Comparison of ENCODE assay signal across 8 cellular contexts in the genomic region with DNA sequence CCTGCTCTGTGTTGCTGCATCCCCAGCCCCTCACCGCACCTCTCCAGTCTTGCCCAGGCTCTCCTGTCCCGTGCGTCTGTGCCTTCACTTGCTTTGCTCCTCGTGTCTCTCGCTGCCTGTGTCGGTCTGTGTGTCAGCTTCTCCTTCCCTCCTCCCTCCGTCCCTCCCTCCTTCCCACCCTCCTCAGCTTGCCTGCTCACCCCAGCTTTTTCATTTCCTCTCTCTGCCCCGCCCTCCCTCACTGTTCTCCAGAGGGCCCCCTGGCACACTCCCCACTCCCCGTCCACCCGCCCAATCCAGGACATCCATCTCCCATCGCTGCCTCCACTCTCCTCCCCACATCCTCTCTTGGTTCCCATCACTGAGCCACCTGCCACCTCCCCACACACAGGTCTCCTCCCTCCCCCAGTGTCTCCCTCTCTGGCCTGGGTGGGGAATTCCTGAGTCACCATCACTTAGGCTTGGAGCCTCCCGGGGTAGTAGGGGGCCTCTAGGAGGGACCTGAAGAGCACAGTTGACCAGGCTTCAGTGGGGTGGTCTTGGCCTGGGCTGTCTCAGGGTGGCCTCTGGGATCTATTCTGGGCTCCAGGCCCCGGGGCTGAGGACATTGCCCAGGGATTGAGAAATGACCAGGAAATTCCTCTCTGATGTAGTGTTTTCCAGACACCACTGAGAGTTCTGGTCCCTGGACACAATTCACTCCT. TPM values are rescaled to one million over a fixed set of nuclear protein-coding genes. Genes with fewer than 3 reads are reported as not detected.
DNase-seq lines count a peak whose midpoint lies in the region; ATAC-seq and TF ChIP-seq lines count a peak whose summit lies in the region.

A gene with protein sequence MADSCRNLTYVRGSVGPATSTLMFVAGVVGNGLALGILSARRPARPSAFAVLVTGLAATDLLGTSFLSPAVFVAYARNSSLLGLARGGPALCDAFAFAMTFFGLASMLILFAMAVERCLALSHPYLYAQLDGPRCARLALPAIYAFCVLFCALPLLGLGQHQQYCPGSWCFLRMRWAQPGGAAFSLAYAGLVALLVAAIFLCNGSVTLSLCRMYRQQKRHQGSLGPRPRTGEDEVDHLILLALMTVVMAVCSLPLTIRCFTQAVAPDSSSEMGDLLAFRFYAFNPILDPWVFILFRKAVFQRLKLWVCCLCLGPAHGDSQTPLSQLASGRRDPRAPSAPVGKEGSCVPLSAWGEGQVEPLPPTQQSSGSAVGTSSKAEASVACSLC (minus strand): TSS at position 132 of the 704 bp plus-strand sequence. CDS start 864 bp downstream, outside the sequence.

- TF ChIP-seq POLR2A in gastrocnemius medialis (IDR thresholded peaks at IDR 0.05): no peak

- CTCF ChIA-PET in activated CD4-positive, alpha-beta T cell treated with anti-CD3 and anti-CD28 coated beads for 36 hours (lab: Charles Lee): interaction anchor here (0.6 to 2.5 kb wide), 5 partner anchors 8 to 86 kb away, joined by 3 to 10 read pairs (median 3); no protein-coding TSS in a partner anchor
- CTCF ChIA-PET in T-cell (lab: Charles Lee): interaction anchor here (0.5 to 1.0 kb wide), 4 partner anchors 8 to 35 kb away, joined by 3 to 5 read pairs (median 3); no protein-coding TSS in a partner anchor

- intact Hi-C loops in activated CD4-positive, alpha-beta T cell treated with anti-CD3 and anti-CD28 coated beads for 36 hours (cut with DNase I, micrococcal nuclease): loop anchor here in 1 of 2 experiments (5.0 kb wide), 1 partner anchor 162 kb away; the partner anchor contains the start of gene SLC1A5
- intact Hi-C loops in gastrocnemius medialis (cut with DNase I; ENCODE audit: low total_unique reads): no loop called here

- peak within 1 kb of the TSS; percentile 92 for H3K27ac Mint-ChIP-seq in activated CD4-positive, alpha-beta T cell treated with anti-CD3 and anti-CD28 coated beads for 36 hours
- H3K27ac Mint-ChIP-seq in T-cell: peak within 1 kb of the TSS; percentile 68 to 78

- H3K9me3 ChIP-seq in gastrocnemius medialis: no peaks in the 10 kb centered on the region

- no peaks in the 10 kb centered on the region for H3K27me3 ChIP-seq in gastrocnemius medialis

- peak; percentile 75 for DNase-seq in activated CD4-positive, alpha-beta T cell treated with anti-CD3 and anti-CD28 coated beads for 36 hours
- DNase-seq in activated CD4-positive, alpha-beta T cell treated with anti-CD3 and anti-CD28 coated beads, Interleukin-2, amount 50 U/mL, for 1 hour: no peak
- DNase-seq in T-cell: peak in 1 of 34 experiments; percentile 20
- peak; percentile 93 for DNase-seq in fibroblast of pulmonary artery (ENCODE audit: low read depth)
- DNase-seq in gastrocnemius medialis: peak; percentile 63 to 75

- POLR2A ChIA-PET in activated CD4-positive, alpha-beta T cell treated with anti-CD3 and anti-CD28 coated beads for 36 hours (lab: Charles Lee): no interaction called here
- POLR2A ChIA-PET in T-cell (lab: Charles Lee): interaction anchor here in 1 of 2 donors (1.3 kb wide), 1 partner anchor 36 kb away, joined by 4 read pairs; the partner anchor contains the start of gene DACT3

- H3K36me3 Mint-ChIP-seq in activated CD4-positive, alpha-beta T cell treated with anti-CD3 and anti-CD28 coated beads for 36 hours (ENCODE audit: low read depth): peaks cover 31% of the 10 kb centered on the region
- H3K36me3 Mint-ChIP-seq in T-cell: no peaks in the 10 kb centered on the region

- no peak for TF ChIP-seq CTCF in fibroblast of pulmonary artery (IDR thresholded peaks at IDR 0.05; ENCODE audit: low read length, missing control alignments)
- no peak for TF ChIP-seq CTCF in gastrocnemius medialis (IDR thresholded peaks at IDR 0.05 in 4 of 5, conservative IDR thresholded peaks at IDR 0.05 in 1 of 5)

- in situ Hi-C loops in gastrocnemius medialis (cut with MboI; ENCODE audit: low sequenced_read_pairs in 4 of 4): no loop called here

- H3K27ac ChIP-seq in gastrocnemius medialis: peak within 1 kb of the TSS; percentile 65 to 83 (median 76)

- H3K4me1 ChIP-seq in gastrocnemius medialis: peaks cover 10 to 25% of the 10 kb centered on the region in 2 donors

- no peaks in the 10 kb centered on the region for H3K9me3 Mint-ChIP-seq in activated CD4-positive, alpha-beta T cell treated with anti-CD3 and anti-CD28 coated beads for 36 hours (ENCODE audit: low read depth)
- H3K9me3 Mint-ChIP-seq in T-cell: no peaks in the 10 kb centered on the region

- ATAC-seq in activated CD4-positive, alpha-beta T cell treated with anti-CD3 and anti-CD28 coated beads for 36 hours: peak; percentile 80
- ATAC-seq in T-cell (replicated peaks in 1 of 4): peak in 3 of 4 experiments; percentile 17 to 38 (median 34)
- ATAC-seq in gastrocnemius medialis: peak; percentile 70 to 73
- ATAC-seq in HG03565 (IDR thresholded peaks at IDR 0.05; ENCODE audit: unreplicated experiment): no peak
- no peak for ATAC-seq in HG03097 (IDR thresholded peaks at IDR 0.05; ENCODE audit: low FRiP score, unreplicated experiment)
- no peak for ATAC-seq in HG03378 (IDR thresholded peaks at IDR 0.05; ENCODE audit: unreplicated experiment)

- H3K4me1 Mint-ChIP-seq in activated CD4-positive, alpha-beta T cell treated with anti-CD3 and anti-CD28 coated beads for 36 hours: peaks cover 45% of the 10 kb centered on the region
- H3K4me1 Mint-ChIP-seq in T-cell: peaks cover 29 to 58% (median 43%) of the 10 kb centered on the region in 3 donors

- H3K4me3 ChIP-seq in fibroblast of pulmonary artery (replicated peaks; ENCODE audit: low read depth, low read length) (peak within 1 kb of the TSS; percentile 63), gastrocnemius medialis (peak within 1 kb of the TSS in 1 of 4 donors; percentile 17)

- no peaks in the 10 kb centered on the region for H3K27me3 Mint-ChIP-seq in activated CD4-positive, alpha-beta T cell treated with anti-CD3 and anti-CD28 coated beads for 36 hours
- no peaks in the 10 kb centered on the region for H3K27me3 Mint-ChIP-seq in T-cell

- H3K4me3 Mint-ChIP-seq in activated CD4-positive, alpha-beta T cell treated with anti-CD3 and anti-CD28 coated beads for 36 hours: peak within 1 kb of the TSS; percentile 82
- H3K4me3 Mint-ChIP-seq in T-cell: peak within 1 kb of the TSS in 2 of 3 donors; percentile 25 to 84

- H3K36me3 ChIP-seq in gastrocnemius medialis: no peaks in the 10 kb centered on the region

RNA-seq across cellular contexts. Expression of the gene that starts here (rescaled TPM):
- total RNA-seq in activated CD4-positive, alpha-beta T cell treated with anti-CD3 and anti-CD28 coated beads for 36 hours: 10 to 100 TPM; 40.1 to 41.0 TPM
- 1 to 10 TPM; 1.2 to 5.4 (median 3.5) TPM for total RNA-seq in T-cell
- total RNA-seq in gastrocnemius medialis: 1 to 10 TPM in 3 of 4 donors, under 1 TPM in 1; 0.87 to 1.7 (median 1.3) TPM

Comparison
In these comparisons a context has a peak if more than half of its experiments do, and no peak if none do; other contexts are left out.
1. RNA of the gene that starts here (total RNA-seq): 40.1 to 41.0 TPM in activated CD4-positive, alpha-beta T cell treated with anti-CD3 and anti-CD28 coated beads for 36 hours; 1.2 to 5.4 TPM in T-cell and 0.87 to 1.7 TPM in gastrocnemius medialis; every median in the first group is over 4 times any median in the second.
2. ATAC-seq: peak in activated CD4-positive, alpha-beta T cell treated with anti-CD3 and anti-CD28 coated beads for 36 hours (single experiment), T-cell (3 of 4) and gastrocnemius medialis (2 of 2); none in HG03565 (single experiment), HG03097 (single experiment) and HG03378 (single experiment).